19 cellular contexts compared by ENCODE assay signal in the genomic region with DNA sequence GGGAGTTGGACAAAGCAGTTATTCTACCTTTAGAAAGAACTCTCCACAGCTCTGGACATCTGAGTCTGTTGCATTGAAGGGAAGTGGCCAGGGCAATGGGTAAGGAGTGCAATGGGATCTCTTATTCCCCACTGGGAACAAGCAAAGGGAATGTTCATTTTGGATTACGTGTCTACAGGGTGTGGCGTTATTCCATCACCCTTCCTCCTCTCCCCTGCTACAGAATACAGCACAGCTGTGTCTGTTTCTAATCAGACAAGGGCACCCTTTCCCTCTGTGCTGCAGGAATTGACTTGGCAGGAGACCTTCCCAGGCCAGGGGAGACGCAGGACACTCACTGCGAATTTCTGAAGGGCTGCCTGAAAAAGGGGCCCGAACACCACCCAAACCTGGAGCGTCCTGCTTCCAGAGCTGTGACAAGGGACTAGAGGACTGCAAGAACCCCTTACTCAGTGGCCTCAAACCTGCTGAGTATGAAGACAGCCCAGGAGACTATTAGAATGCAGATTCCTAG.
DNase-seq lines count a peak whose midpoint lies in the region; ATAC-seq, FAIRE-seq and TF ChIP-seq lines count a peak whose summit lies in the region.
"Had no signal": no experiment of that assay in that cellular context is flagged by ENCODE, and none has a peak within 500 bp of the region (broad histone marks: within the 10 kb centered on the region; RNA-seq: fewer than 3 reads in every experiment).

No MANE protein-coding gene starts in this region.

- no peaks in the 10 kb centered on the region for H3K9me3 ChIP-seq in KOPT-K1 (ENCODE audit: insufficient read depth, low read length, poor library complexity, severe bottlenecking)
- H3K9me3 ChIP-seq in suprapubic skin = no peaks in the 10 kb centered on the region
- no peaks in the 10 kb centered on the region for H3K9me3 ChIP-seq in naive thymus-derived CD4-positive, alpha-beta T cell (ENCODE audit: control insufficient read depth in 2 of 3, low read length in 3 of 3)
- no peaks in the 10 kb centered on the region for H3K9me3 ChIP-seq in kidney (ENCODE audit: control insufficient read depth in 1 of 2, low read length in 2 of 2)
- H3K9me3 ChIP-seq: HAP-1, SK-N-SH had no signal

- no peaks in the 10 kb centered on the region for H3K27me3 ChIP-seq in suprapubic skin
- no peaks in the 10 kb centered on the region for H3K27me3 ChIP-seq in naive thymus-derived CD4-positive, alpha-beta T cell (ENCODE audit: control insufficient read depth in 2 of 2, insufficient read depth in 2 of 2, low read length in 2 of 2)

- TF ChIP-seq EP300 in suprapubic skin (IDR thresholded peaks at IDR 0.05) = no peak

- peaks cover 0 to 15% (median 0%) of the 10 kb centered on the region in 5 donors for H3K27me3 Mint-ChIP-seq in naive thymus-derived CD4-positive, alpha-beta T cell
- no peaks in the 10 kb centered on the region for H3K27me3 Mint-ChIP-seq in activated naive CD8-positive, alpha-beta T cell treated with anti-CD3 and anti-CD28 coated beads, Interleukin-2, amount 50 U/mL, for 24 hours

- no peak overlapping the region for H3K4me3 Mint-ChIP-seq in naive thymus-derived CD4-positive, alpha-beta T cell
- H3K4me3 Mint-ChIP-seq in activated naive CD8-positive, alpha-beta T cell treated with anti-CD3 and anti-CD28 coated beads, Interleukin-2, amount 50 U/mL, for 24 hours = no peak overlapping the region

- CTCF ChIA-PET in naive thymus-derived CD4-positive, alpha-beta T cell (lab: Charles Lee) = no interaction called here

- H3K9ac ChIP-seq in kidney (ENCODE audit: low read length in 2 of 2) = no peak overlapping the region
- H3K9ac ChIP-seq: SK-N-SH had no signal

- peaks cover 0 to 3% (median 0%) of the 10 kb centered on the region in 11 donors for H3K9me3 Mint-ChIP-seq in naive thymus-derived CD4-positive, alpha-beta T cell
- no peaks in the 10 kb centered on the region for H3K9me3 Mint-ChIP-seq in activated naive CD8-positive, alpha-beta T cell treated with anti-CD3 and anti-CD28 coated beads, Interleukin-2, amount 50 U/mL, for 24 hours

- H3K27ac ChIP-seq in KOPT-K1 (ENCODE audit: low read depth, low read length, poor library complexity, severe bottlenecking) (peak overlapping the region; percentile 62), coronary artery (peak overlapping the region; percentile 87 to 89), suprapubic skin (no peak overlapping the region), kidney (ENCODE audit: low read depth in 2 of 2, low read length in 2 of 2) (no peak overlapping the region)
- H3K27ac ChIP-seq in naive thymus-derived CD4-positive, alpha-beta T cell (ENCODE audit: low read depth, low read length) = no peak overlapping the region
- H3K27ac ChIP-seq: C4-2B had no signal

- TF ChIP-seq CTCF in coronary artery (IDR thresholded peaks at IDR 0.05) (no peak), fibroblast of villous mesenchyme (IDR thresholded peaks at IDR 0.05; ENCODE audit: insufficient read depth, low read depth, low read length) (no peak), suprapubic skin (IDR thresholded peaks at IDR 0.05) (no peak), kidney (IDR thresholded peaks at IDR 0.05; ENCODE audit: borderline replicate concordance, extremely low read depth, insufficient read depth) (no peak)

- ATAC-seq in naive thymus-derived CD4-positive, alpha-beta T cell = no peak
- ATAC-seq in activated naive CD8-positive, alpha-beta T cell treated with anti-CD3 and anti-CD28 coated beads, Interleukin-2, amount 50 U/mL, for 24 hours = no peak

- H3K4me3 ChIP-seq in coronary artery = no peak overlapping the region
- no peak overlapping the region for H3K4me3 ChIP-seq in fibroblast of villous mesenchyme (ENCODE audit: low read depth, low read length)
- no peak overlapping the region for H3K4me3 ChIP-seq in suprapubic skin
- no peak overlapping the region for H3K4me3 ChIP-seq in naive thymus-derived CD4-positive, alpha-beta T cell (ENCODE audit: low read length)
- H3K4me3 ChIP-seq in kidney (ENCODE audit: low read length in 2 of 2) = no peak overlapping the region
- H3K4me3 ChIP-seq: HAP-1 had no signal

- no peaks in the 10 kb centered on the region for H3K36me3 Mint-ChIP-seq in naive thymus-derived CD4-positive, alpha-beta T cell
- H3K36me3 Mint-ChIP-seq in activated naive CD8-positive, alpha-beta T cell treated with anti-CD3 and anti-CD28 coated beads, Interleukin-2, amount 50 U/mL, for 24 hours (ENCODE audit: low read depth) = no peaks in the 10 kb centered on the region

- 56% methylated on average over 3 of the region's 6 CpGs for WGBS in suprapubic skin

- POLR2A ChIA-PET in naive thymus-derived CD4-positive, alpha-beta T cell (lab: Charles Lee) = no interaction called here

- H3K4me1 ChIP-seq in suprapubic skin (peaks cover 33% of the 10 kb centered on the region), kidney (ENCODE audit: control insufficient read depth in 1 of 2, insufficient read depth in 1 of 2, low read depth in 1 of 2, low read length in 2 of 2) (peaks cover 0 to 2% of the 10 kb centered on the region in 2 donors)
- H3K4me1 ChIP-seq in naive thymus-derived CD4-positive, alpha-beta T cell (ENCODE audit: control insufficient read depth in 2 of 2, insufficient read depth in 2 of 2, low read length in 2 of 2) = no peaks in the 10 kb centered on the region
- H3K4me1 ChIP-seq: HAP-1 had no signal

- no peak for TF ChIP-seq POLR2A in suprapubic skin (IDR thresholded peaks at IDR 0.05)

- intact Hi-C loops in naive thymus-derived CD4-positive, alpha-beta T cell (cut with micrococcal nuclease) = no loop called here
- intact Hi-C loops in kidney (cut with DNase I) = no loop called here

- H3K36me3 ChIP-seq in KOPT-K1 (ENCODE audit: insufficient read depth, low read length) (no peaks in the 10 kb centered on the region), suprapubic skin (no peaks in the 10 kb centered on the region), kidney (ENCODE audit: control insufficient read depth in 1 of 2, insufficient read depth in 2 of 2, low read length in 2 of 2) (no peaks in the 10 kb centered on the region)
- no peaks in the 10 kb centered on the region for H3K36me3 ChIP-seq in naive thymus-derived CD4-positive, alpha-beta T cell (ENCODE audit: control insufficient read depth in 2 of 3, insufficient read depth in 3 of 3, low read length in 3 of 3)
- H3K36me3 ChIP-seq: HAP-1 had no signal

- peaks cover 0 to 12% (median 4%) of the 10 kb centered on the region in 7 donors for H3K4me1 Mint-ChIP-seq in naive thymus-derived CD4-positive, alpha-beta T cell
- no peaks in the 10 kb centered on the region for H3K4me1 Mint-ChIP-seq in activated naive CD8-positive, alpha-beta T cell treated with anti-CD3 and anti-CD28 coated beads, Interleukin-2, amount 50 U/mL, for 24 hours

- H3K27ac Mint-ChIP-seq in naive thymus-derived CD4-positive, alpha-beta T cell = no peak overlapping the region
- H3K27ac Mint-ChIP-seq in activated naive CD8-positive, alpha-beta T cell treated with anti-CD3 and anti-CD28 coated beads, Interleukin-2, amount 50 U/mL, for 24 hours = no peak overlapping the region

- no peak for FAIRE-seq in kidney (lab: Jason Lieb, UNC)

- DNase-seq in coronary artery (ENCODE audit: low spot score) (peak; percentile 56), fibroblast of villous mesenchyme (ENCODE audit: low read depth) (peak; percentile 10), suprapubic skin (ENCODE audit: low spot score in 2 of 2) (peak; percentile 37 to 48), kidney (no peak)
- DNase-seq in naive thymus-derived CD4-positive, alpha-beta T cell = no peak
- DNase-seq in activated naive CD8-positive, alpha-beta T cell treated with anti-CD3 and anti-CD28 coated beads, Interleukin-2, amount 50 U/mL, for 24 hours = no peak
- DNase-seq: DMS79, MM.1S, NCI-H1092 treated with DMSO at 0.1 percent for 48 hours, NCI-H1694, NCI-H2227 treated with DMSO at 0.1 percent for 48 hours, NCI-H510A treated with DMSO at 0.1 percent for 48 hours, NCI-H774, OCI-M1, SHP77, SK-N-SH had no signal

Comparison
In these comparisons a context has a peak if more than half of its experiments do, and no peak if none do; other contexts are left out.
1. H3K27ac ChIP-seq: peak in KOPT-K1 (single experiment) and coronary artery (2 of 2); none in suprapubic skin (single experiment), naive thymus-derived CD4-positive, alpha-beta T cell (single experiment) and kidney (0 of 2).
2. DNase-seq: peak in coronary artery (single experiment), fibroblast of villous mesenchyme (single experiment) and suprapubic skin (2 of 2); none in naive thymus-derived CD4-positive, alpha-beta T cell (0 of 9), kidney (single experiment) and activated naive CD8-positive, alpha-beta T cell treated with anti-CD3 and anti-CD28 coated beads, Interleukin-2, amount 50 U/mL, for 24 hours (single experiment).